Comparison of ENCODE assay signal across 20 cellular contexts in genomic region chr17:76275382-76276068, GRCh38. TPM values are rescaled to one million over a fixed set of nuclear protein-coding genes. Genes with fewer than 3 reads are reported as not detected.
DNase-seq lines count a peak whose midpoint lies in the region; ATAC-seq, FAIRE-seq and TF ChIP-seq lines count a peak whose summit lies in the region.
"Had no signal": no experiment of that assay in that cellular context is flagged by ENCODE, and none has a peak within 500 bp of the region (broad histone marks: within the 10 kb centered on the region; RNA-seq: fewer than 3 reads in every experiment).

No MANE protein-coding gene starts in this region.

- H3K4me3 ChIP-seq in osteoblast (ENCODE audit: insufficient read depth, low read length) (no peak overlapping the region), psoas muscle (no peak overlapping the region)
- H3K4me3 ChIP-seq in CD8-positive, alpha-beta T cell (ENCODE audit: low read depth, low read length) = no peak overlapping the region
- H3K4me3 ChIP-seq: left lung, thyroid gland had no signal

- H4K20me1 ChIP-seq in osteoblast (ENCODE audit: insufficient read depth, low read length) = no peaks in the 10 kb centered on the region

- H3K27me3 ChIP-seq in osteoblast (ENCODE audit: insufficient read depth, low read length) (no peaks in the 10 kb centered on the region), psoas muscle (ENCODE audit: insufficient read depth in 3 of 3, low read length in 2 of 3) (no peaks in the 10 kb centered on the region)
- H3K27me3 ChIP-seq in CD8-positive, alpha-beta T cell (ENCODE audit: insufficient read depth, low read length) = no peaks in the 10 kb centered on the region
- H3K27me3 ChIP-seq: left lung, neutrophil, thyroid gland had no signal

- 78 to 85% (median 78%) methylated on average over 21 to 22 of the region's 22 CpGs for WGBS in psoas muscle, 3 donors

- H3K27me3 Mint-ChIP-seq in activated T-cell treated with anti-CD3 and anti-CD28 coated beads, Interleukin-2, amount 50 U/mL, for 72 hours (ENCODE audit: low read depth) = no peaks in the 10 kb centered on the region
- H3K27me3 Mint-ChIP-seq in activated naive CD8-positive, alpha-beta T cell treated with anti-CD3 and anti-CD28 coated beads, Interleukin-2, amount 50 U/mL, for 24 hours = no peaks in the 10 kb centered on the region
- no peaks in the 10 kb centered on the region for H3K27me3 Mint-ChIP-seq in CD8-positive, alpha-beta T cell (ENCODE audit: low read depth)
- H3K27me3 Mint-ChIP-seq: effector memory CD8-positive, alpha-beta T cell had no signal

- no peaks in the 10 kb centered on the region for H3K36me3 Mint-ChIP-seq in activated T-cell treated with anti-CD3 and anti-CD28 coated beads, Interleukin-2, amount 50 U/mL, for 72 hours (ENCODE audit: insufficient read depth in 2 of 2)
- H3K36me3 Mint-ChIP-seq in activated naive CD8-positive, alpha-beta T cell treated with anti-CD3 and anti-CD28 coated beads, Interleukin-2, amount 50 U/mL, for 24 hours (ENCODE audit: low read depth) = peaks cover 13% of the 10 kb centered on the region
- H3K36me3 Mint-ChIP-seq in CD8-positive, alpha-beta T cell = peaks cover 4% of the 10 kb centered on the region
- H3K36me3 Mint-ChIP-seq: WTC11 had no signal

- ATAC-seq in activated T-cell treated with anti-CD3 and anti-CD28 coated beads, Interleukin-2, amount 50 U/mL, for 72 hours (replicated peaks in 1 of 2) = no peak
- no peak for ATAC-seq in activated naive CD8-positive, alpha-beta T cell treated with anti-CD3 and anti-CD28 coated beads, Interleukin-2, amount 50 U/mL, for 24 hours
- no peak for ATAC-seq in CD8-positive, alpha-beta T cell
- ATAC-seq in psoas muscle (no peak), GM18520 (IDR thresholded peaks at IDR 0.05; ENCODE audit: unreplicated experiment) (no peak)
- ATAC-seq: effector memory CD8-positive, alpha-beta T cell; left lung; WTC11 had no signal

- H3K36me3 ChIP-seq in osteoblast (ENCODE audit: insufficient read depth, low read length) (no peaks in the 10 kb centered on the region), psoas muscle (ENCODE audit: insufficient read depth in 1 of 2, low read depth in 1 of 2) (no peaks in the 10 kb centered on the region)
- no peaks in the 10 kb centered on the region for H3K36me3 ChIP-seq in CD8-positive, alpha-beta T cell (ENCODE audit: insufficient read depth, low read length)

- H3K4me1 Mint-ChIP-seq in activated T-cell treated with anti-CD3 and anti-CD28 coated beads, Interleukin-2, amount 50 U/mL, for 72 hours (ENCODE audit: low read depth) = peaks cover 73% of the 10 kb centered on the region
- H3K4me1 Mint-ChIP-seq in activated naive CD8-positive, alpha-beta T cell treated with anti-CD3 and anti-CD28 coated beads, Interleukin-2, amount 50 U/mL, for 24 hours = peaks cover 66% of the 10 kb centered on the region
- peaks cover 41% of the 10 kb centered on the region for H3K4me1 Mint-ChIP-seq in CD8-positive, alpha-beta T cell (ENCODE audit: low read depth)

- peak overlapping the region; percentile 48 for H3K27ac Mint-ChIP-seq in activated T-cell treated with anti-CD3 and anti-CD28 coated beads, Interleukin-2, amount 50 U/mL, for 72 hours
- H3K27ac Mint-ChIP-seq in activated naive CD8-positive, alpha-beta T cell treated with anti-CD3 and anti-CD28 coated beads, Interleukin-2, amount 50 U/mL, for 24 hours = peak overlapping the region; percentile 36
- H3K27ac Mint-ChIP-seq in CD8-positive, alpha-beta T cell = no peak overlapping the region
- H3K27ac Mint-ChIP-seq: WTC11 had no signal

- POLR2A ChIA-PET in CD8-positive, alpha-beta T cell (lab: Charles Lee) = interaction anchor here (0.9 to 3.2 kb wide), 6 partner anchors 8 to 130 kb away, joined by 3 to 17 read pairs (median 4); partner anchors contain the start of gene UBALD2

- H3K27ac ChIP-seq in osteoblast (ENCODE audit: low read depth, low read length) (no peak overlapping the region), psoas muscle (no peak overlapping the region)
- H3K27ac ChIP-seq in CD8-positive, alpha-beta T cell (ENCODE audit: low read depth, low read length) = no peak overlapping the region
- H3K27ac ChIP-seq: left lung, neutrophil had no signal

- TF ChIP-seq CTCF in osteoblast (IDR thresholded peaks at IDR 0.05; ENCODE audit: extremely low read depth, low read depth, low read length) = no peak
- TF ChIP-seq CTCF in CD8-positive, alpha-beta T cell (IDR thresholded peaks at IDR 0.05) = no peak
- no peak for TF ChIP-seq CTCF in psoas muscle (IDR thresholded peaks at IDR 0.05)

- FAIRE-seq in GM12891 (lab: Jason Lieb, UNC) = no peak
- FAIRE-seq: H54 had no signal

- no peaks in the 10 kb centered on the region for H3K9me3 ChIP-seq in osteoblast (ENCODE audit: low read depth, low read length)
- H3K9me3 ChIP-seq in CD8-positive, alpha-beta T cell (ENCODE audit: low read length) = no peaks in the 10 kb centered on the region
- no peaks in the 10 kb centered on the region for H3K9me3 ChIP-seq in psoas muscle
- H3K9me3 ChIP-seq: left lung, neutrophil, thyroid gland had no signal

- no peak overlapping the region for H3K4me3 Mint-ChIP-seq in activated T-cell treated with anti-CD3 and anti-CD28 coated beads, Interleukin-2, amount 50 U/mL, for 72 hours
- H3K4me3 Mint-ChIP-seq in activated naive CD8-positive, alpha-beta T cell treated with anti-CD3 and anti-CD28 coated beads, Interleukin-2, amount 50 U/mL, for 24 hours = no peak overlapping the region
- no peak overlapping the region for H3K4me3 Mint-ChIP-seq in CD8-positive, alpha-beta T cell
- H3K4me3 Mint-ChIP-seq: effector memory CD8-positive, alpha-beta T cell; WTC11 had no signal

- H3K9me3 Mint-ChIP-seq in activated T-cell treated with anti-CD3 and anti-CD28 coated beads, Interleukin-2, amount 50 U/mL, for 72 hours = no peaks in the 10 kb centered on the region
- no peaks in the 10 kb centered on the region for H3K9me3 Mint-ChIP-seq in activated naive CD8-positive, alpha-beta T cell treated with anti-CD3 and anti-CD28 coated beads, Interleukin-2, amount 50 U/mL, for 24 hours
- H3K9me3 Mint-ChIP-seq in CD8-positive, alpha-beta T cell = no peaks in the 10 kb centered on the region
- H3K9me3 Mint-ChIP-seq: effector memory CD8-positive, alpha-beta T cell; WTC11 had no signal

- H2AFZ ChIP-seq in osteoblast (ENCODE audit: low read length) = no peak overlapping the region

- no peaks in the 10 kb centered on the region for H3K79me2 ChIP-seq in osteoblast (ENCODE audit: insufficient read depth, low read length)

- DNase-seq in activated T-cell treated with anti-CD3 and anti-CD28 coated beads, Interleukin-2, amount 50 U/mL, for 72 hours = peak in 1 of 2 donors; percentile 36
- DNase-seq in activated T-cell treated with anti-CD3 and anti-CD28 coated beads for 4 hours (no peak), GM12891 (ENCODE audit: insufficient read length, low spot score) (no peak), osteoblast (ENCODE audit: insufficient read length, low spot score, missing footprints) (peak; percentile 62), psoas muscle (no peak)
- peak; percentile 15 for DNase-seq in activated naive CD8-positive, alpha-beta T cell treated with anti-CD3 and anti-CD28 coated beads, Interleukin-2, amount 50 U/mL, for 24 hours
- no peak for DNase-seq in CD8-positive, alpha-beta T cell
- DNase-seq: activated CD8-positive, alpha-beta memory T cell treated with anti-CD3 and anti-CD28 coated beads, Interleukin-2, amount 50 U/mL, for 4 hours; activated naive CD4-positive, alpha-beta T cell treated with Interleukin-2 at 50 U/mL for 16 hours; effector memory CD8-positive, alpha-beta T cell; left lung; NCI-H1417 treated with DMSO at 0.1 percent for 48 hours; NCI-H2171; OCI-M1; SIG-M5; thyroid gland had no signal

- CTCF ChIA-PET in CD8-positive, alpha-beta T cell (lab: Charles Lee) = interaction anchor here (1.4 to 10.6 kb wide), 6 partner anchors 23 to 154 kb away, joined by 4 to 86 read pairs (median 12); partner anchors contain the start of gene FOXJ1

- TF ChIP-seq POLR2A in GM12891 (IDR thresholded peaks at IDR 0.05; ENCODE audit: low read depth, low read length) = no peak

- H3K4me1 ChIP-seq in osteoblast (ENCODE audit: insufficient read depth, low read length) = peaks cover 5% of the 10 kb centered on the region
- H3K4me1 ChIP-seq in CD8-positive, alpha-beta T cell (ENCODE audit: insufficient read depth, low read length) = peaks cover 63% of the 10 kb centered on the region
- H3K4me1 ChIP-seq in psoas muscle = peaks cover 34% of the 10 kb centered on the region

- H3K4me2 ChIP-seq in osteoblast (ENCODE audit: insufficient read depth, low read length) = no peak overlapping the region

- intact Hi-C loops in CD8-positive, alpha-beta T cell (cut with DNase I, micrococcal nuclease) = no loop called here
- intact Hi-C loops in psoas muscle (cut with DNase I) = loop anchor here in 1 of 2 donors (2.0 to 5.0 kb wide), 3 partner anchors 21 to 93 kb away; no protein-coding TSS in a partner anchor

TF ChIP-seq in GM12891, 5 proteins besides CTCF, POLR2A, EP300 and RAD21:
- TF ChIP-seq SPI1 (IDR thresholded peaks at IDR 0.05; ENCODE audit: low read depth, low read length) = peak; percentile 38; the same call in 1 of the 2 replicates
- TF ChIP-seq POLR2AphosphoS5 (IDR thresholded peaks at IDR 0.05; ENCODE audit: low read depth, low read length) = no peak

RNA-seq across cellular contexts. Expression of gene UBALD2, which starts 10.4 kb away (rescaled TPM):
- total RNA-seq in activated T-cell treated with anti-CD3 and anti-CD28 coated beads, Interleukin-2, amount 50 U/mL, for 72 hours = 100 to 1,000 TPM; 629 to 707 TPM
- polyA plus RNA-seq in GM12891 (2012; ENCODE audit: low read depth, missing spikeins) = 86.1 TPM
- total RNA-seq in osteoblast (3.8 and 5.1 TPM in 2 replicates), psoas muscle (100 to 1,000 TPM in 3 of 4 donors, 10 to 100 TPM in 1; 55.2 to 414 (median 183) TPM)
- 100 to 1,000 TPM; 241 to 249 TPM for total RNA-seq in CD8-positive, alpha-beta T cell
- polyA plus RNA-seq in psoas muscle = 100 to 1,000 TPM in 2 of 3 donors, 10 to 100 TPM in 1; 68.2 to 145 (median 120) TPM

RNA-seq across cellular contexts. Expression of gene QRICH2, which starts 32.6 kb away (rescaled TPM):
- 1 to 10 TPM; 3.1 to 4.5 TPM for total RNA-seq in activated T-cell treated with anti-CD3 and anti-CD28 coated beads, Interleukin-2, amount 50 U/mL, for 72 hours
- 0.46 TPM for polyA plus RNA-seq in GM12891 (2012; ENCODE audit: low read depth, missing spikeins)
- total RNA-seq in osteoblast (2.9 and 3.6 TPM in 2 replicates), psoas muscle (1 to 10 TPM in 2 of 4 donors, under 1 TPM in 2; 0.69 to 1.5 (median 0.95) TPM)
- 1 to 10 TPM; 1.4 to 2.1 TPM for total RNA-seq in CD8-positive, alpha-beta T cell
- 1 to 10 TPM in 2 of 3 donors, under 1 TPM in 1; 0.94 to 1.2 (median 1.1) TPM for polyA plus RNA-seq in psoas muscle

RNA-seq across cellular contexts. Expression of gene RNF157, which starts 35.2 kb away (rescaled TPM):
- 100 to 1,000 TPM in 1 of 2 donors, 10 to 100 TPM in 1; 91.9 to 100 TPM for total RNA-seq in activated T-cell treated with anti-CD3 and anti-CD28 coated beads, Interleukin-2, amount 50 U/mL, for 72 hours
- 0.47 TPM for polyA plus RNA-seq in GM12891 (2012; ENCODE audit: low read depth, missing spikeins)
- 0.29 and 0.36 TPM in 2 replicates for total RNA-seq in osteoblast
- 10 to 100 TPM; 22.3 to 25.5 TPM for total RNA-seq in CD8-positive, alpha-beta T cell
- total RNA-seq in psoas muscle = 10 to 100 TPM; 35.0 to 76.5 (median 60.0) TPM
- polyA plus RNA-seq in psoas muscle = 10 to 100 TPM; 14.9 to 90.1 (median 73.9) TPM

Comparison
In these comparisons a context has a peak if more than half of its experiments do, and no peak if none do; other contexts are left out.
1. DNase-seq: peak in activated naive CD8-positive, alpha-beta T cell treated with anti-CD3 and anti-CD28 coated beads, Interleukin-2, amount 50 U/mL, for 24 hours (single experiment) and osteoblast (single experiment); none in activated T-cell treated with anti-CD3 and anti-CD28 coated beads for 4 hours (single experiment), GM12891 (single experiment), CD8-positive, alpha-beta T cell (0 of 7) and psoas muscle (0 of 2).
2. RNA of gene RNF157, which starts 35.2 kb away (total RNA-seq): 91.9 to 100 TPM in activated T-cell treated with anti-CD3 and anti-CD28 coated beads, Interleukin-2, amount 50 U/mL, for 72 hours, 35.0 to 76.5 TPM in psoas muscle and 22.3 to 25.5 TPM in CD8-positive, alpha-beta T cell; 0.29 to 0.36 TPM in osteoblast; every median in the first group is over 10 times any median in the second.